Comparison of ENCODE assay signal across 9 cellular contexts in the genomic region with DNA sequence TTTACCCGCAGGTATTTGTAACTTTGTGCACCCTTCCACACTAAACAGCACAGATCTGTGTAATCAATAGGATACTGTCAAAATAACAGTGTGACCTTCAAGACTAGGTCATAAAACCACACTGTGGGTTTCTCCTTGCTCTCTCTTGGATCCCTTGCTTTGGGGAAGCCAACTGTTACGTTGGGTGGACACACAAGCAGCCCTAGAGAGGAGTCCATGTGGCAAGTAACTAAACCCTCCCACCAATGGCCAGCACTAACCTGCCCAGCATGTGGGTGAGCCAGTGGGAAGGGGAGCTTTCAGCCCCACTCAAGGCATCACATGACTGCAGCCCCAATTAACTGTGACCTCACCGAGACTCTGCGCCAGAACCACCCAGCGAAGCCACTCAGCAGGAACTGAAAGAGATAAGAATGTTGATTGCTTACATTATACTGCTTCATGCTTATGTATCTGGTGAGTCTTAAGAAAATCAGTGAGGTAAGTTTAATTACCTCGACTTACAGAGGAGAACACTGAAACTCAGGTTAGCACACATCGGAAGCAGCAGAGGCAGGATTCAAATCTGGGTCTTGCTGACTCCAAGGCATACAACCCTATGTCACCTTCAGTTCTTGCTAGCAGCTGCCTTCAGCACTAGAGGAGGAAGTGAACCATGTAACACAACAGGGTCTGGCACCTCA. TPM values are rescaled to one million over a fixed set of nuclear protein-coding genes. Genes with fewer than 3 reads are reported as not detected.
A peak's percentile ranks its signal among the peaks of the same experiment; 100 is the strongest.
DNase-seq lines count a peak whose midpoint lies in the region; ATAC-seq and TF ChIP-seq lines count a peak whose summit lies in the region.
"Had no signal": no experiment of that assay in that cellular context is flagged by ENCODE, and none has a peak within 500 bp of the region (broad histone marks: within the 10 kb centered on the region; RNA-seq: fewer than 3 reads in every experiment).

No MANE protein-coding gene starts in this region.

- TF ChIP-seq CTCF in CD14-positive monocyte (IDR thresholded peaks at IDR 0.05) (no peak), fibroblast of the aortic adventitia (IDR thresholded peaks at IDR 0.05; ENCODE audit: insufficient read depth, low read length) (no peak)

- H3K27ac Mint-ChIP-seq in CD14-positive monocyte = peak overlapping the region; percentile 42 to 93 (median 89)

- in situ Hi-C loops in G401 (cut with HindIII; ENCODE audit: low sequenced_read_pairs) = no loop called here

- H3K9me3 Mint-ChIP-seq in CD14-positive monocyte = peaks cover 0 to 1% (median 0%) of the 10 kb centered on the region in 7 donors

- no peaks in the 10 kb centered on the region for H3K36me3 Mint-ChIP-seq in CD14-positive monocyte

- DNase-seq in CD14-positive monocyte (ENCODE audit: low spot score) = no peak
- DNase-seq in OCI-M1 (lab: John Stamatoyannopoulos, UW) = peak; percentile 74
- peak; percentile 14 for DNase-seq in fibroblast of the aortic adventitia (ENCODE audit: low read depth)
- no peak for DNase-seq in posterior cingulate gyrus
- DNase-seq in DMS 273 (lab: John Stamatoyannopoulos, UW; ENCODE audit: unreplicated experiment) = no peak
- no peak for DNase-seq in G401 (ENCODE audit: low spot score)

- ATAC-seq in GM18909 (IDR thresholded peaks at IDR 0.05; ENCODE audit: poor library complexity, unreplicated experiment) = peak; percentile 91
- peak; percentile 65 for ATAC-seq in HG03060 (IDR thresholded peaks at IDR 0.05; ENCODE audit: low read depth, unreplicated experiment)

- peaks cover 27% of the 10 kb centered on the region for H3K4me1 Mint-ChIP-seq in CD14-positive monocyte

- H3K4me3 ChIP-seq in fibroblast of the aortic adventitia (ENCODE audit: low read depth, low read length) = no peak overlapping the region
- H3K4me3 ChIP-seq: skin epidermis had no signal

- peak overlapping the region; percentile 72 to 94 for H3K4me3 Mint-ChIP-seq in CD14-positive monocyte

- peaks cover 0 to 8% (median 3%) of the 10 kb centered on the region in 3 donors for H3K27me3 Mint-ChIP-seq in CD14-positive monocyte (ENCODE audit: low read depth in 3 of 3)

- intact Hi-C loops in CD14-positive monocyte (cut with micrococcal nuclease) = loop anchor here in 1 of 2 donors (10.0 kb wide), 1 partner anchor 226 kb away; the partner anchor contains the start of gene FMC1
- intact Hi-C loops in posterior cingulate gyrus (cut with DNase I) = no loop called here

RNA-seq across cellular contexts. Expression of gene ZC3HAV1, which starts 9.4 kb away (rescaled TPM):
- 10 to 100 TPM; 21.2 to 30.2 TPM for polyA plus RNA-seq in CD14-positive monocyte
- total RNA-seq in fibroblast of the aortic adventitia (ENCODE audit: low replicate concordance) = 20.0 and 55.4 TPM in 2 replicates
- 8.9 and 14.3 TPM in 2 replicates for total RNA-seq in G401 (2014; rRNA removed; shearing (Covaris generic))

Comparison
In these comparisons a context has a peak if more than half of its experiments do, and no peak if none do; other contexts are left out.
1. DNase-seq: peak in OCI-M1 (single experiment) and fibroblast of the aortic adventitia (single experiment); none in CD14-positive monocyte (single experiment), posterior cingulate gyrus (0 of 10), DMS 273 (single experiment) and G401 (single experiment).